36 cellular contexts compared by ENCODE assay signal in genomic region chr2:236761358-236761757, GRCh38.
"Had no signal": no experiment of that assay in that cellular context is flagged by ENCODE, and none has a peak within 500 bp of the region (broad histone marks: within the 10 kb centered on the region; RNA-seq: fewer than 3 reads in every experiment).

No MANE protein-coding gene starts in this region.

- H3K9me3 ChIP-seq: adrenal gland, body of pancreas had no signal

- H3K27me3 ChIP-seq: adrenal gland, body of pancreas, brain microvascular endothelial cell, cardiac muscle cell had no signal

- H3K36me3 ChIP-seq: adrenal gland, brain microvascular endothelial cell, cardiac muscle cell, WERI-Rb-1 had no signal

- ATAC-seq: activated CD4-positive, CD25-positive, alpha-beta regulatory T cell treated with anti-CD3 and anti-CD28 coated beads, Interleukin-2, amount 50 U/mL, for 24 hours; activated CD8-positive, alpha-beta T cell treated with anti-CD3 and anti-CD28 coated beads for 36 hours; activated naive CD4-positive, alpha-beta T cell treated with anti-CD3 and anti-CD28 coated beads, Interleukin-2, amount 50 U/mL, for 72 hours; activated T-cell treated with anti-CD3 and anti-CD28 coated beads, Interleukin-2, amount 50 U/mL, for 4 hours; activated T-cell treated with anti-CD3 and anti-CD28 coated beads, Interleukin-2, amount 50 U/mL, for 72 hours; activated T-helper 17 cell treated with anti-CD3 and anti-CD28 coated beads, Interleukin-2, amount 50 U/mL, for 72 hours; body of pancreas; WTC11 had no signal

- H3K4me1 ChIP-seq: adrenal gland, body of pancreas had no signal

- H3K4me3 ChIP-seq: adrenal gland, body of pancreas, cardiac muscle cell had no signal

- FAIRE-seq: astrocyte, bronchial epithelial cell had no signal

- DNase-seq: activated CD4-positive, alpha-beta memory T cell treated with anti-CD3 and anti-CD28 coated beads for 36 hours; activated CD4-positive, alpha-beta T cell treated with anti-CD3 and anti-CD28 coated beads for 4 hours; activated CD4-positive, alpha-beta T cell treated with anti-CD3 and anti-CD28 coated beads, Interleukin-2, amount 10 ng/mL, durations not matched to agents 24 days and 14 days; activated CD4-positive, alpha-beta T cell treated with anti-CD3 and anti-CD28 coated beads, Interleukin-2, amount 50 U/mL, for 1 hour; activated CD4-positive, alpha-beta T cell treated with anti-CD3 and anti-CD28 coated beads, Interleukin-2, amount 50 U/mL, for 4 hours; activated CD4-positive, CD25-positive, alpha-beta regulatory T cell; activated CD8-positive, alpha-beta memory T cell treated with anti-CD3 and anti-CD28 coated beads, Interleukin-2, amount 50 U/mL, for 4 hours; activated CD8-positive, alpha-beta T cell treated with anti-CD3 and anti-CD28 coated beads for 36 hours; activated effector memory CD4-positive, alpha-beta T cell treated with anti-CD3 and anti-CD28 coated beads, Interleukin-2, amount 50 U/mL, for 16 hours; activated gamma-delta T cell treated with Interleukin-2 at 50 U/mL for 16 hours; activated naive CD4-positive, alpha-beta T cell; activated naive CD4-positive, alpha-beta T cell treated with anti-CD3 and anti-CD28 coated beads for 36 hours; activated naive CD4-positive, alpha-beta T cell treated with anti-CD3 and anti-CD28 coated beads, Interleukin-2, amount 50 U/mL, for 16 hours; activated naive CD8-positive, alpha-beta T cell treated with anti-CD3 and anti-CD28 coated beads for 36 hours; activated T-cell treated with anti-CD3 and anti-CD28 coated beads for 4 hours; activated T-cell treated with anti-CD3 and anti-CD28 coated beads, Interleukin-2, amount 50 U/mL, for 1 hour; activated T-cell treated with anti-CD3 and anti-CD28 coated beads, Interleukin-2, amount 50 U/mL, for 4 hours; activated T-cell treated with anti-CD3 and anti-CD28 coated beads, Interleukin-2, amount 50 U/mL, for 72 hours; adrenal gland; amniotic stem cell; aorta; body of pancreas; brain microvascular endothelial cell; caudate nucleus; cerebellar nuclear complex; T-helper 1 cell; T-helper 2 cell; T-helper 9 cell; WERI-Rb-1 had no signal

- H3K27ac ChIP-seq: adrenal gland, body of pancreas, brain microvascular endothelial cell, cardiac muscle cell, WERI-Rb-1 had no signal
